Comparison of ENCODE assay signal across 8 cellular contexts in genomic region chr20:32483351-32484220, GRCh38.
DNase-seq lines count a peak whose midpoint lies in the region; ATAC-seq and TF ChIP-seq lines count a peak whose summit lies in the region.

No MANE protein-coding gene starts in this region.

- H3K4me3 ChIP-seq in mammary epithelial cell (replicated peaks in 1 of 3; ENCODE audit: insufficient read depth in 1 of 3, low read depth in 2 of 3, low read length in 3 of 3) (peak overlapping the region; percentile 51 to 63 (median 52)), smooth muscle cell (peak overlapping the region; percentile 88)

- no peaks in the 10 kb centered on the region for H3K27me3 ChIP-seq in mammary epithelial cell (ENCODE audit: insufficient read depth, low read length)
- H3K27me3 ChIP-seq in smooth muscle cell (ENCODE audit: low read depth): no peaks in the 10 kb centered on the region

- intact Hi-C loops in mammary epithelial cell (cut with micrococcal nuclease): loop anchor here (2.0 kb wide), 3 partner anchors 125 to 277 kb away; partner anchors contain the start of genes ASXL1, PLAGL2 and POFUT1

- peak overlapping the region; percentile 98 for H3K27ac ChIP-seq in VCaP
- H3K27ac ChIP-seq in mammary epithelial cell (ENCODE audit: insufficient read depth, low read depth, low read length): no peak overlapping the region
- peak overlapping the region; percentile 92 for H3K27ac ChIP-seq in smooth muscle cell (ENCODE audit: low read depth)

- TF ChIP-seq CTCF in GM13976 (IDR thresholded peaks at IDR 0.05; ENCODE audit: borderline replicate concordance, control extremely low read depth, extremely low read depth, insufficient read depth, missing control alignments) (no peak), VCaP (conservative IDR thresholded peaks at IDR 0.05) (no peak), mammary epithelial cell (conservative IDR thresholded peaks at IDR 0.05 in 1 of 2, IDR thresholded peaks at IDR 0.05 in 1 of 2; ENCODE audit: extremely low read depth in 1 of 2, insufficient read depth in 1 of 2, low read depth in 1 of 2, low read length in 2 of 2) (no peak), smooth muscle cell (IDR thresholded peaks at IDR 0.05; ENCODE audit: borderline replicate concordance, insufficient read depth, poor library complexity, severe bottlenecking) (no peak)

- dilution Hi-C loops in mammary epithelial cell (cut with HindIII; ENCODE audit: low sequenced_read_pairs): no loop called here

- no peak for ATAC-seq in HG03378 (IDR thresholded peaks at IDR 0.05; ENCODE audit: unreplicated experiment)
- ATAC-seq in GM21390 (IDR thresholded peaks at IDR 0.05; ENCODE audit: unreplicated experiment): no peak

- H2AFZ ChIP-seq in mammary epithelial cell (ENCODE audit: low read depth, low read length) (peak overlapping the region; percentile 76), smooth muscle cell (ENCODE audit: low read depth) (peak overlapping the region; percentile 56)

- DNase-seq in GM13976 (ENCODE audit: low spot score): peak; percentile 60
- peak; percentile 15 for DNase-seq in NCI-H2107 treated with DMSO at 0.1 percent for 48 hours (lab: John Stamatoyannopoulos, UW; ENCODE audit: unreplicated experiment)
- DNase-seq in mammary epithelial cell: peak; percentile 71
- DNase-seq in iris pigment epithelial cell (ENCODE audit: low read depth): peak; percentile 83
- peak; percentile 72 for DNase-seq in smooth muscle cell (lab: John Stamatoyannopoulos, UW; ENCODE audit: unreplicated experiment)

- no TSS peak for BruUV-seq in mammary epithelial cell (replicated peaks; lab: Mats Ljungman, UMichigan)

- no peaks in the 10 kb centered on the region for H3K79me2 ChIP-seq in mammary epithelial cell (ENCODE audit: insufficient read depth, low read length)
- H3K79me2 ChIP-seq in smooth muscle cell (ENCODE audit: low read depth): peaks cover 47% of the 10 kb centered on the region

- H3K36me3 ChIP-seq in mammary epithelial cell (ENCODE audit: insufficient read depth, low read length): no peaks in the 10 kb centered on the region
- no peaks in the 10 kb centered on the region for H3K36me3 ChIP-seq in smooth muscle cell (ENCODE audit: low read depth)

- H4K20me1 ChIP-seq in mammary epithelial cell (ENCODE audit: insufficient read depth, low read length): no peaks in the 10 kb centered on the region
- H4K20me1 ChIP-seq in smooth muscle cell (ENCODE audit: low read depth): peaks cover 43% of the 10 kb centered on the region

- H3K4me1 ChIP-seq in mammary epithelial cell (ENCODE audit: insufficient read depth, low read length): peaks cover 14% of the 10 kb centered on the region
- peaks cover 20% of the 10 kb centered on the region for H3K4me1 ChIP-seq in smooth muscle cell (ENCODE audit: low read depth)

- H3K4me2 ChIP-seq in mammary epithelial cell (ENCODE audit: insufficient read depth, low read depth, low read length) (peak overlapping the region; percentile 100), smooth muscle cell (peak overlapping the region; percentile 89)

- H3K9ac ChIP-seq in mammary epithelial cell (ENCODE audit: insufficient read depth, low read length) (no peak overlapping the region), smooth muscle cell (ENCODE audit: low read depth) (peak overlapping the region; percentile 83)

- H3F3A ChIP-seq in smooth muscle cell (ENCODE audit: low read depth): peaks cover 24% of the 10 kb centered on the region

- CTCF ChIA-PET in mammary epithelial cell (lab: Charles Lee; ENCODE audit: low non-redundant PET): no interaction called here

- H3K9me3 ChIP-seq in mammary epithelial cell (replicated peaks; ENCODE audit: insufficient read depth, low read length): no peaks in the 10 kb centered on the region
- H3K9me3 ChIP-seq in smooth muscle cell (replicated peaks; ENCODE audit: low read depth): no peaks in the 10 kb centered on the region

- in situ Hi-C loops in GM13976 (cut with MboI; ENCODE audit: low sequenced_read_pairs, unreplicated experiment): no loop called here
- in situ Hi-C loops in mammary epithelial cell (cut with MboI; ENCODE audit: low sequenced_read_pairs in 2 of 2): no loop called here

- WGBS in mammary epithelial cell (ENCODE audit: low coverage, missing lambda C conversion rate): 0% methylated on average over 4 of the region's 79 CpGs
- WGBS in smooth muscle cell (ENCODE audit: low lambda C conversion rate): 1% methylated on average over 34 of the region's 79 CpGs

Comparison
In these comparisons a context has a peak if more than half of its experiments do, and no peak if none do; other contexts are left out.
1. DNase-seq: peak in every context shown above with its lines; median percentile 83 in iris pigment epithelial cell; 72 in smooth muscle cell; 71 in mammary epithelial cell; 60 in GM13976; 15 in NCI-H2107 treated with DMSO at 0.1 percent for 48 hours.